8 cellular contexts compared by ENCODE assay signal in genomic region chr11:66100272-66101037, GRCh38. TPM values are rescaled to one million over a fixed set of nuclear protein-coding genes. Genes with fewer than 3 reads are reported as not detected.
DNase-seq lines count a peak whose midpoint lies in the region; ATAC-seq, FAIRE-seq and TF ChIP-seq lines count a peak whose summit lies in the region.
"Had no signal": no experiment of that assay in that cellular context is flagged by ENCODE, and none has a peak within 500 bp of the region (broad histone marks: within the 10 kb centered on the region; RNA-seq: fewer than 3 reads in every experiment).

No MANE protein-coding gene starts in this region.

- H3K4me1 ChIP-seq in muscle layer of duodenum (ENCODE audit: control insufficient read depth in 1 of 2, insufficient read depth in 2 of 2, low read length in 2 of 2), result peaks cover 5 to 9% of the 10 kb centered on the region in 2 donors

- ATAC-seq in WTC11 (no peak), GM18873 (IDR thresholded peaks at IDR 0.05; ENCODE audit: low FRiP score, unreplicated experiment) (no peak)
- peak; percentile 97 for ATAC-seq in central memory CD8-positive, alpha-beta T cell (replicated peaks; ENCODE audit: extremely low read depth, poor library complexity, severe bottlenecking)

- POLR2A ChIA-PET in WTC11 (lab: Charles Lee), result no interaction called here

- FAIRE-seq in GM19239 (lab: Jason Lieb, UNC), result peak; percentile 84

- peaks cover 7% of the 10 kb centered on the region for H3K4me1 Mint-ChIP-seq in WTC11
- H3K4me1 Mint-ChIP-seq in central memory CD8-positive, alpha-beta T cell, result peaks cover 53% of the 10 kb centered on the region
- peaks cover 79% of the 10 kb centered on the region for H3K4me1 Mint-ChIP-seq in stimulated activated naive CD8-positive, alpha-beta T cell treated with anti-CD3 and anti-CD28 coated beads, Interleukin-15, Interleukin-2, amounts not matched to agents 100 ng/mL and 50 ng/mL, for 24 hours (ENCODE audit: low read depth)

- H3K27me3 Mint-ChIP-seq in WTC11 (ENCODE audit: low read depth), result no peaks in the 10 kb centered on the region
- H3K27me3 Mint-ChIP-seq in central memory CD8-positive, alpha-beta T cell, result no peaks in the 10 kb centered on the region
- H3K27me3 Mint-ChIP-seq in stimulated activated naive CD8-positive, alpha-beta T cell treated with anti-CD3 and anti-CD28 coated beads, Interleukin-15, Interleukin-2, amounts not matched to agents 100 ng/mL and 50 ng/mL, for 24 hours, result no peaks in the 10 kb centered on the region

- TF ChIP-seq CTCF in WTC11 (IDR thresholded peaks at IDR 0.05), result no peak

- H3K27ac ChIP-seq in muscle layer of duodenum (ENCODE audit: low read length), result peak overlapping the region; percentile 5
- H3K27ac ChIP-seq: SJSA1 had no signal

- H3K4me3 ChIP-seq in muscle layer of duodenum (ENCODE audit: low read depth in 1 of 2, low read length in 2 of 2), result peak overlapping the region in 1 of 2 donors; percentile 12
- H3K4me3 ChIP-seq: SJSA1 had no signal

- no peaks in the 10 kb centered on the region for H3K36me3 ChIP-seq in muscle layer of duodenum (ENCODE audit: control insufficient read depth in 1 of 2, insufficient read depth in 2 of 2, low read length in 2 of 2)

- H3K9me3 ChIP-seq in muscle layer of duodenum (ENCODE audit: control insufficient read depth in 1 of 2, low read length in 2 of 2), result no peaks in the 10 kb centered on the region
- H3K9me3 ChIP-seq: SJSA1 had no signal

- no peak overlapping the region for H3K4me3 Mint-ChIP-seq in WTC11
- H3K4me3 Mint-ChIP-seq in central memory CD8-positive, alpha-beta T cell, result peak overlapping the region; percentile 72
- peak overlapping the region; percentile 82 for H3K4me3 Mint-ChIP-seq in stimulated activated naive CD8-positive, alpha-beta T cell treated with anti-CD3 and anti-CD28 coated beads, Interleukin-15, Interleukin-2, amounts not matched to agents 100 ng/mL and 50 ng/mL, for 24 hours

- H3K9me3 Mint-ChIP-seq in WTC11, result no peaks in the 10 kb centered on the region
- no peaks in the 10 kb centered on the region for H3K9me3 Mint-ChIP-seq in central memory CD8-positive, alpha-beta T cell
- H3K9me3 Mint-ChIP-seq in stimulated activated naive CD8-positive, alpha-beta T cell treated with anti-CD3 and anti-CD28 coated beads, Interleukin-15, Interleukin-2, amounts not matched to agents 100 ng/mL and 50 ng/mL, for 24 hours, result no peaks in the 10 kb centered on the region

- no peaks in the 10 kb centered on the region for H3K27me3 ChIP-seq in muscle layer of duodenum (ENCODE audit: low read depth, low read length)
- H3K27me3 ChIP-seq: SJSA1 had no signal

- DNase-seq in GM19239 (ENCODE audit: insufficient read length, low spot score) (peak; percentile 52), M059J (ENCODE audit: low read depth) (peak; percentile 43), WTC11 (ENCODE audit: low spot score) (no peak)
- peak; percentile 34 to 54 for DNase-seq in central memory CD8-positive, alpha-beta T cell (ENCODE audit: low spot score in 2 of 2)

- no peaks in the 10 kb centered on the region for H3K36me3 Mint-ChIP-seq in WTC11
- peaks cover 3% of the 10 kb centered on the region for H3K36me3 Mint-ChIP-seq in central memory CD8-positive, alpha-beta T cell (ENCODE audit: insufficient read depth)
- peaks cover 19% of the 10 kb centered on the region for H3K36me3 Mint-ChIP-seq in stimulated activated naive CD8-positive, alpha-beta T cell treated with anti-CD3 and anti-CD28 coated beads, Interleukin-15, Interleukin-2, amounts not matched to agents 100 ng/mL and 50 ng/mL, for 24 hours (ENCODE audit: low read depth)

- CTCF ChIA-PET in WTC11 (lab: Charles Lee), result no interaction called here

- H3K27ac Mint-ChIP-seq in WTC11, result peak overlapping the region; percentile 79
- H3K27ac Mint-ChIP-seq in central memory CD8-positive, alpha-beta T cell (ENCODE audit: low read depth), result peak overlapping the region; percentile 68
- peak overlapping the region; percentile 94 for H3K27ac Mint-ChIP-seq in stimulated activated naive CD8-positive, alpha-beta T cell treated with anti-CD3 and anti-CD28 coated beads, Interleukin-15, Interleukin-2, amounts not matched to agents 100 ng/mL and 50 ng/mL, for 24 hours

TF ChIP-seq in WTC11, 78 proteins besides CTCF, POLR2A, EP300 and RAD21:
- no peak for TF ChIP-seq JUN (CRISPR knock-in tag; IDR thresholded peaks at IDR 0.05)
- no peak for TF ChIP-seq NR1H2 (CRISPR knock-in tag; IDR thresholded peaks at IDR 0.05)
- TF ChIP-seq NR3C1 (CRISPR knock-in tag; conservative IDR thresholded peaks at IDR 0.05; ENCODE audit: low read depth), result no peak
- TF ChIP-seq ZNF263 (CRISPR knock-in tag; IDR thresholded peaks at IDR 0.05; ENCODE audit: low read depth), result no peak
- TF ChIP-seq ZNF138 (CRISPR knock-in tag; conservative IDR thresholded peaks at IDR 0.05), result no peak
- no peak for TF ChIP-seq SP1 (CRISPR knock-in tag; conservative IDR thresholded peaks at IDR 0.05)
- TF ChIP-seq NFATC4 (CRISPR knock-in tag; IDR thresholded peaks at IDR 0.05), result no peak
- TF ChIP-seq CBFB (CRISPR knock-in tag; IDR thresholded peaks at IDR 0.05; ENCODE audit: low read depth), result no peak
- no peak for TF ChIP-seq ZNF317 (CRISPR knock-in tag; IDR thresholded peaks at IDR 0.05; ENCODE audit: borderline replicate concordance, low read depth)
- TF ChIP-seq, protein P1, sequence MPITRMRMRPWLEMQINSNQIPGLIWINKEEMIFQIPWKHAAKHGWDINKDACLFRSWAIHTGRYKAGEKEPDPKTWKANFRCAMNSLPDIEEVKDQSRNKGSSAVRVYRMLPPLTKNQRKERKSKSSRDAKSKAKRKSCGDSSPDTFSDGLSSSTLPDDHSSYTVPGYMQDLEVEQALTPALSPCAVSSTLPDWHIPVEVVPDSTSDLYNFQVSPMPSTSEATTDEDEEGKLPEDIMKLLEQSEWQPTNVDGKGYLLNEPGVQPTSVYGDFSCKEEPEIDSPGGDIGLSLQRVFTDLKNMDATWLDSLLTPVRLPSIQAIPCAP (CRISPR knock-in tag; IDR thresholded peaks at IDR 0.05), result no peak

RNA-seq across cellular contexts. Expression of gene PACS1, which starts 30.4 kb away (rescaled TPM):
- 24.2 and 32.7 TPM in 2 replicates for total RNA-seq in M059J (2014; rRNA removed; shearing (Covaris generic))
- 30.1 to 34.8 TPM (median 30.9 TPM) in 3 replicates for total RNA-seq in WTC11 (2021)

RNA-seq across cellular contexts. Expression of gene SF3B2, which starts 48.3 kb away (rescaled TPM):
- total RNA-seq in M059J (2014; rRNA removed; shearing (Covaris generic)), result 164 and 233 TPM in 2 replicates
- total RNA-seq in WTC11 (2021), result 235 to 295 TPM (median 251 TPM) in 3 replicates

RNA-seq across cellular contexts. Expression of gene GAL3ST3, which starts 51.5 kb away (rescaled TPM):
- not detected in 2 replicates for total RNA-seq in M059J (2014; rRNA removed; shearing (Covaris generic))
- 21.3 to 22.6 TPM (median 21.6 TPM) in 3 replicates for total RNA-seq in WTC11 (2021)
- total RNA-seq: SJSA1 had no signal

Comparison
In these comparisons a context has a peak if more than half of its experiments do, and no peak if none do; other contexts are left out.
1. RNA of gene GAL3ST3, which starts 51.5 kb away (total RNA-seq): 21.3 to 22.6 TPM in WTC11; not detected in M059J; every median in the first group is over 10 times any median in the second.
2. Peak in every context shown above with its lines, with median percentiles within 50 percentile points of each other: H3K27ac Mint-ChIP-seq.